ENCODE assay signal across 1 cellular context in the genomic region with DNA sequence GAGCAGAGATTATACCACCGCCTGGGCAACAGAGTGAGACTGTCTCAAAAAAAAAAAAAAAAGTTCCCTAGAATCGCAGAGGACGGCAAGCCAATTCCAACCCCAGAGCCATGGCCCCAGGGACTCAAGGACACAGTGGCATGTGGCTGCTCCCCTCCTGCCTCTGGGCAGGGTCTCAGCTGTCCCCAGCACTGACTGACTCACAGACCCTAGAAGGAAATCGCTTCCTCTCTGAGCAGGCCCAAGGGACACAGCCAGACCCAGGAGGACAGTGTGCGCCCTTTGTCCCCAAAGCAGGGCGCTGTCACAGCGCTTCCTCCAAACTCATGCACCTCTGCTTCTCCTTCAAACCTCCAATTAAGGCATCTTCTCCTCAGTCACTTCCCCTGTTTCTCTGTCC.
TF ChIP-seq lines count a peak whose summit lies in the region.

No MANE protein-coding gene starts in this region.

TF ChIP-seq in H1, 55 proteins besides CTCF, POLR2A, EP300 and RAD21:
- TF ChIP-seq, protein P1, sequence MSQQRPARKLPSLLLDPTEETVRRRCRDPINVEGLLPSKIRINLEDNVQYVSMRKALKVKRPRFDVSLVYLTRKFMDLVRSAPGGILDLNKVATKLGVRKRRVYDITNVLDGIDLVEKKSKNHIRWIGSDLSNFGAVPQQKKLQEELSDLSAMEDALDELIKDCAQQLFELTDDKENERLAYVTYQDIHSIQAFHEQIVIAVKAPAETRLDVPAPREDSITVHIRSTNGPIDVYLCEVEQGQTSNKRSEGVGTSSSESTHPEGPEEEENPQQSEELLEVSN (IDR thresholded peaks at IDR 0.05): no peak
- TF ChIP-seq FOSL1 (IDR thresholded peaks at IDR 0.05; ENCODE audit: insufficient read depth, low read depth, low read length): no peak
